In genomic region chr2:236768393-236769140, GRCh38 we compare ENCODE assay signal across 10 cellular contexts.
DNase-seq lines count a peak whose midpoint lies in the region; ATAC-seq and TF ChIP-seq lines count a peak whose summit lies in the region.
"Had no signal": no experiment of that assay in that cellular context is flagged by ENCODE, and none has a peak within 500 bp of the region (broad histone marks: within the 10 kb centered on the region; RNA-seq: fewer than 3 reads in every experiment).

No MANE protein-coding gene starts in this region.

- H3K36me3 ChIP-seq in SJSA1: no peaks in the 10 kb centered on the region

- ATAC-seq in HG03378 (IDR thresholded peaks at IDR 0.05; ENCODE audit: unreplicated experiment) (no peak), GM19463 (IDR thresholded peaks at IDR 0.05; ENCODE audit: unreplicated experiment) (no peak)
- ATAC-seq: K562 had no signal

- H3K27ac ChIP-seq in SJSA1: peak overlapping the region; percentile 96
- H3K27ac ChIP-seq in caudate nucleus (ENCODE audit: low read depth, low read length): no peak overlapping the region

- H3K27me3 ChIP-seq in SJSA1 (replicated peaks): no peaks in the 10 kb centered on the region

- peaks cover 50% of the 10 kb centered on the region for H3K4me1 ChIP-seq in SJSA1 (replicated peaks)

- no peak for TF ChIP-seq CTCF in fibroblast of pulmonary artery (IDR thresholded peaks at IDR 0.05; ENCODE audit: low read length, missing control alignments)

- peak; percentile 74 for DNase-seq in GM04503 (ENCODE audit: low read depth)
- peak; percentile 89 to 94 for DNase-seq in SJSA1 (ENCODE audit: low read depth in 1 of 2, low spot score in 2 of 2)
- DNase-seq in fibroblast of pulmonary artery (ENCODE audit: low read depth): peak; percentile 41
- peak; percentile 76 for DNase-seq in smooth muscle cell of the brain vasculature (ENCODE audit: low read depth, low spot score)
- DNase-seq in caudate nucleus (lab: John Stamatoyannopoulos, UW): no peak
- DNase-seq: central memory CD4-positive, alpha-beta T cell; hypothalamus had no signal

- H3K9me3 ChIP-seq in SJSA1 (replicated peaks): no peaks in the 10 kb centered on the region

- H3K4me3 ChIP-seq in SJSA1 (no peak overlapping the region), fibroblast of pulmonary artery (replicated peaks; ENCODE audit: low read depth, low read length) (no peak overlapping the region)
- H3K4me3 ChIP-seq: K562 had no signal

Comparison
In these comparisons a context has a peak if more than half of its experiments do, and no peak if none do; other contexts are left out.
1. DNase-seq: peak in GM04503 (single experiment), SJSA1 (2 of 2), fibroblast of pulmonary artery (single experiment) and smooth muscle cell of the brain vasculature (single experiment); none in caudate nucleus (0 of 61).